ENCODE assay signal across 1 cellular context in genomic region chr20:32109392-32110172, GRCh38.
TF ChIP-seq lines count a peak whose summit lies in the region.

A gene with protein sequence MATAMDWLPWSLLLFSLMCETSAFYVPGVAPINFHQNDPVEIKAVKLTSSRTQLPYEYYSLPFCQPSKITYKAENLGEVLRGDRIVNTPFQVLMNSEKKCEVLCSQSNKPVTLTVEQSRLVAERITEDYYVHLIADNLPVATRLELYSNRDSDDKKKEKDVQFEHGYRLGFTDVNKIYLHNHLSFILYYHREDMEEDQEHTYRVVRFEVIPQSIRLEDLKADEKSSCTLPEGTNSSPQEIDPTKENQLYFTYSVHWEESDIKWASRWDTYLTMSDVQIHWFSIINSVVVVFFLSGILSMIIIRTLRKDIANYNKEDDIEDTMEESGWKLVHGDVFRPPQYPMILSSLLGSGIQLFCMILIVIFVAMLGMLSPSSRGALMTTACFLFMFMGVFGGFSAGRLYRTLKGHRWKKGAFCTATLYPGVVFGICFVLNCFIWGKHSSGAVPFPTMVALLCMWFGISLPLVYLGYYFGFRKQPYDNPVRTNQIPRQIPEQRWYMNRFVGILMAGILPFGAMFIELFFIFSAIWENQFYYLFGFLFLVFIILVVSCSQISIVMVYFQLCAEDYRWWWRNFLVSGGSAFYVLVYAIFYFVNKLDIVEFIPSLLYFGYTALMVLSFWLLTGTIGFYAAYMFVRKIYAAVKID (plus strand): TSS chr20:32109714. CDS start chr20:32109741, 27 bp downstream.

TF ChIP-seq in HEK293, 187 proteins besides CTCF, POLR2A, EP300 and RAD21 (continued from another document):
- TF ChIP-seq, protein P1, sequence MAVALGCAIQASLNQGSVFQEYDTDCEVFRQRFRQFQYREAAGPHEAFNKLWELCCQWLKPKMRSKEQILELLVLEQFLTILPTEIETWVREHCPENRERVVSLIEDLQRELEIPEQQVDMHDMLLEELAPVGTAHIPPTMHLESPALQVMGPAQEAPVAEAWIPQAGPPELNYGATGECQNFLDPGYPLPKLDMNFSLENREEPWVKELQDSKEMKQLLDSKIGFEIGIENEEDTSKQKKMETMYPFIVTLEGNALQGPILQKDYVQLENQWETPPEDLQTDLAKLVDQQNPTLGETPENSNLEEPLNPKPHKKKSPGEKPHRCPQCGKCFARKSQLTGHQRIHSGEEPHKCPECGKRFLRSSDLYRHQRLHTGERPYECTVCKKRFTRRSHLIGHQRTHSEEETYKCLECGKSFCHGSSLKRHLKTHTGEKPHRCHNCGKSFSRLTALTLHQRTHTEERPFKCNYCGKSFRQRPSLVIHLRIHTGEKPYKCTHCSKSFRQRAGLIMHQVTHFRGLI (tag by site-specific recombination; IDR thresholded peaks at IDR 0.05), result 0 out of 2 replicates have a peak, but pooled peaks have one; percentile 28
- TF ChIP-seq ZSCAN5A (tag by site-specific recombination; IDR thresholded peaks at IDR 0.05), result peak; percentile 70; the same call in 1 of the 2 replicates
- no peak for TF ChIP-seq ZNF521 (tag by site-specific recombination; IDR thresholded peaks at IDR 0.05)
- TF ChIP-seq ZNF639 (tag by site-specific recombination; IDR thresholded peaks at IDR 0.05), result peak; percentile 95; the same call in 1 of the 2 replicates
- TF ChIP-seq ZNF37A (tag by site-specific recombination; IDR thresholded peaks at IDR 0.05), result no peak
- peak; percentile 72 for TF ChIP-seq OSR2 (tag by site-specific recombination; IDR thresholded peaks at IDR 0.05)
